ENCODE assay signal across 8 cellular contexts in the genomic region with DNA sequence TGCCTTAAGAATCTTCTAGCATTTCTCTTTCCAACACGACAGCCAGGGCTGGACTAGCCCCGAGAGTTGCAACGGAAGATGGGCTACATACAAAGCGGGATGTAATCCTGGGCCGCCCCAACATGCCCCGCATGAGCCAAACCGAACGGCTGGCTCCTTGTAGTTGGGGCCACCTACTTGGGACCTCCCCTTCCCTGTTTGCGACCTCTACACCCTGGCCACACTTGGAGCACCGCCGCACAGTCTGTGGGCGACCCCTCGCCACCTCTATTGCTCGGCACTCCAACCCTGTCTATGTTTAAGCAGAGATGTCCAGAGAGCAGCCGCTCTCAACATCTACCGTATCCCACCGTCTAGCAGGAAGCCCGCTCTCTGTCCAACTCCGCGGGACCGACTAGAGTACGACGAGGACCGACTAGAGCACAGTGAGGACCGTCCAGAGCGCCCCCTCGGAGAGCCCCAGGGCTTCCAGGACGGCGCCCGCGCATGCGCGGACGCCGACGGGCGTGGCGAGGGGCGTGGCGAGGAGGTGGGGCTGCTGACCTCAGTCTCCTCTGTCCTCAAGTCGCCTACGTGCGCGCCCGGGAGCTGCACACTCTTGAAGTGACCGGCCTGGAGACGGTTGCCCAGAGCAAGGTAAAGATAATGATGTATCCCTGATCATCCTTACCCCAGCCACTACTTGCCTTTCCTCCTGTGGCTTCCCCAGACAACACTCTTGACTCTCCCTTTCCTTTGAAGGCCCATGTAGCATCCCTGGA. TPM values are rescaled to one million over a fixed set of nuclear protein-coding genes. Genes with fewer than 3 reads are reported as not detected.
DNase-seq lines count a peak whose midpoint lies in the region; ATAC-seq and TF ChIP-seq lines count a peak whose summit lies in the region.

No MANE protein-coding gene starts in this region.

- DNase-seq in CD4-positive, alpha-beta T cell = peak; percentile 58 to 85 (median 70)
- DNase-seq in GM19240 (ENCODE audit: insufficient read length, low spot score) (peak; percentile 98), PC-9 (peak; percentile 81 to 91), fibroblast of pulmonary artery (ENCODE audit: low read depth) (peak; percentile 83), stomach (peak; percentile 92)

- H3K79me2 ChIP-seq in PC-9 (ENCODE audit: low read depth) = peaks cover 12% of the 10 kb centered on the region
- no peaks in the 10 kb centered on the region for H3K79me2 ChIP-seq in neural cell (replicated peaks; ENCODE audit: insufficient read depth, low read length)

- H4K20me1 ChIP-seq in PC-9 (ENCODE audit: insufficient read depth) (no peaks in the 10 kb centered on the region), neural cell (ENCODE audit: insufficient read depth) (no peaks in the 10 kb centered on the region)

- no peak overlapping the region for H3K9ac ChIP-seq in neural cell (ENCODE audit: low read length)

- no peaks in the 10 kb centered on the region for H3K9me3 ChIP-seq in CD4-positive, alpha-beta T cell (ENCODE audit: control insufficient read depth, low read length)
- H3K9me3 ChIP-seq in PC-9 (ENCODE audit: insufficient read depth, low read depth) = no peaks in the 10 kb centered on the region
- H3K9me3 ChIP-seq in neural cell (ENCODE audit: low read length) = no peaks in the 10 kb centered on the region
- no peaks in the 10 kb centered on the region for H3K9me3 ChIP-seq in stomach

- 3 to 7% (median 6%) methylated on average over 23 to 47 of the region's 47 CpGs for WGBS in stomach, 5 donors

- H3K27ac Mint-ChIP-seq in CD4-positive, alpha-beta T cell = peak overlapping the region; percentile 78
- H3K27ac Mint-ChIP-seq in activated T-helper 17 cell treated with anti-CD3 and anti-CD28 coated beads, Interleukin-2, amount 50 U/mL, for 72 hours = peak overlapping the region; percentile 94

- no peak for TF ChIP-seq RAD21 in neural cell (conservative IDR thresholded peaks at IDR 0.05)

- no peaks in the 10 kb centered on the region for H3K27me3 Mint-ChIP-seq in CD4-positive, alpha-beta T cell
- H3K27me3 Mint-ChIP-seq in activated T-helper 17 cell treated with anti-CD3 and anti-CD28 coated beads, Interleukin-2, amount 50 U/mL, for 72 hours = no peaks in the 10 kb centered on the region

- no peak for TF ChIP-seq CTCF in CD4-positive, alpha-beta T cell (IDR thresholded peaks at IDR 0.05)
- TF ChIP-seq CTCF in PC-9 (conservative IDR thresholded peaks at IDR 0.05) (no peak), fibroblast of pulmonary artery (IDR thresholded peaks at IDR 0.05; ENCODE audit: low read length, missing control alignments) (no peak), neural cell (IDR thresholded peaks at IDR 0.05; ENCODE audit: poor library complexity, severe bottlenecking) (no peak), stomach (IDR thresholded peaks at IDR 0.05) (no peak)

- H3K27me3 ChIP-seq in CD4-positive, alpha-beta T cell (ENCODE audit: control insufficient read depth, insufficient read depth, low read length) = no peaks in the 10 kb centered on the region
- H3K27me3 ChIP-seq in PC-9 (ENCODE audit: insufficient read depth, low read depth) (no peaks in the 10 kb centered on the region), neural cell (ENCODE audit: insufficient read depth, low read depth, low read length) (no peaks in the 10 kb centered on the region), stomach (no peaks in the 10 kb centered on the region)

- peaks cover 22% of the 10 kb centered on the region for H3K4me1 Mint-ChIP-seq in CD4-positive, alpha-beta T cell (ENCODE audit: low read depth)
- peaks cover 28% of the 10 kb centered on the region for H3K4me1 Mint-ChIP-seq in activated T-helper 17 cell treated with anti-CD3 and anti-CD28 coated beads, Interleukin-2, amount 50 U/mL, for 72 hours

- H3K4me2 ChIP-seq in PC-9 = peak overlapping the region; percentile 80
- H3K4me2 ChIP-seq in neural cell (ENCODE audit: low read length) = no peak overlapping the region

- no peaks in the 10 kb centered on the region for H3K36me3 Mint-ChIP-seq in CD4-positive, alpha-beta T cell (ENCODE audit: low read depth)
- peaks cover 30% of the 10 kb centered on the region for H3K36me3 Mint-ChIP-seq in activated T-helper 17 cell treated with anti-CD3 and anti-CD28 coated beads, Interleukin-2, amount 50 U/mL, for 72 hours (ENCODE audit: low read depth)

- CTCF ChIA-PET in CD4-positive, alpha-beta T cell (lab: Charles Lee) = no interaction called here
- CTCF ChIA-PET in PC-9 (lab: Charles Lee) = no interaction called here

- POLR2A ChIA-PET in CD4-positive, alpha-beta T cell (lab: Charles Lee) = interaction anchor here (1.0 to 1.3 kb wide), 3 partner anchors 32 to 50 kb away, joined by 3 to 5 read pairs (median 3); a partner anchor contains a TSS
- POLR2A ChIA-PET in PC-9 (lab: Charles Lee; ENCODE audit: unreplicated experiment) = interaction anchor here (0.6 to 1.6 kb wide), 12 partner anchors 8 to 344 kb away, joined by 3 to 22 read pairs (median 5); no protein-coding TSS in a partner anchor

- H2AFZ ChIP-seq in PC-9 (peak overlapping the region; percentile 78), neural cell (ENCODE audit: low read depth, low read length) (no peak overlapping the region)

- H3K36me3 ChIP-seq in PC-9 (ENCODE audit: low read depth) = no peaks in the 10 kb centered on the region
- no peaks in the 10 kb centered on the region for H3K36me3 ChIP-seq in neural cell (ENCODE audit: insufficient read depth, low read length)
- no peaks in the 10 kb centered on the region for H3K36me3 ChIP-seq in stomach

- H3K4me1 ChIP-seq in PC-9 (replicated peaks; ENCODE audit: insufficient read depth) (peaks cover 25% of the 10 kb centered on the region), stomach (peaks cover 6 to 30% (median 14%) of the 10 kb centered on the region in 4 donors)

- H3K4me3 Mint-ChIP-seq in CD4-positive, alpha-beta T cell = peak overlapping the region; percentile 87
- H3K4me3 Mint-ChIP-seq in activated T-helper 17 cell treated with anti-CD3 and anti-CD28 coated beads, Interleukin-2, amount 50 U/mL, for 72 hours = peak overlapping the region; percentile 90

- H3K4me3 ChIP-seq in PC-9 (peak overlapping the region; percentile 58), fibroblast of pulmonary artery (replicated peaks; ENCODE audit: low read depth, low read length) (peak overlapping the region; percentile 63), neural cell (ENCODE audit: low read length) (peak overlapping the region; percentile 30), stomach (peak overlapping the region; percentile 40 to 52 (median 44))

- ATAC-seq in CD4-positive, alpha-beta T cell (ENCODE audit: poor library complexity) = peak; percentile 87
- peak; percentile 77 for ATAC-seq in HG03565 (IDR thresholded peaks at IDR 0.05; ENCODE audit: unreplicated experiment)
- peak; percentile 95 for ATAC-seq in activated T-helper 17 cell treated with anti-CD3 and anti-CD28 coated beads, Interleukin-2, amount 50 U/mL, for 72 hours (replicated peaks)

- BruUV-seq in PC-9 (replicated peaks; lab: Mats Ljungman, UMichigan) = TSS peak; percentile 92

- intact Hi-C loops in CD4-positive, alpha-beta T cell (cut with DNase I, micrococcal nuclease) = no loop called here
- intact Hi-C loops in PC-9 (cut with micrococcal nuclease; ENCODE audit: unreplicated experiment) (loop anchor here (5.0 kb wide), 1 partner anchor 42 kb away; a partner anchor contains a TSS), stomach (cut with DNase I; ENCODE audit: low total_unique reads) (no loop called here)

- no peak for TF ChIP-seq POLR2A in stomach (IDR thresholded peaks at IDR 0.05)

- H3K27ac ChIP-seq in CD4-positive, alpha-beta T cell (ENCODE audit: low read depth, low read length) = peak overlapping the region; percentile 40
- H3K27ac ChIP-seq in PC-9 (peak overlapping the region; percentile 21), neural cell (ENCODE audit: low read length) (no peak overlapping the region), stomach (peak overlapping the region; percentile 80 to 91 (median 85))

- TF ChIP-seq EP300 in neural cell (conservative IDR thresholded peaks at IDR 0.05; ENCODE audit: poor library complexity, severe bottlenecking) = no peak
- no peak for TF ChIP-seq EP300 in stomach (IDR thresholded peaks at IDR 0.05)

- H3K9me2 ChIP-seq in PC-9 (ENCODE audit: insufficient read depth) = no peaks in the 10 kb centered on the region
- no peaks in the 10 kb centered on the region for H3K9me2 ChIP-seq in neural cell (ENCODE audit: insufficient read depth, low read length)

- H3F3A ChIP-seq in PC-9 (ENCODE audit: insufficient read depth, low read depth) (peaks cover 35% of the 10 kb centered on the region), neural cell (ENCODE audit: insufficient read depth, low read length, poor library complexity, severe bottlenecking) (no peaks in the 10 kb centered on the region)

- H3K9me3 Mint-ChIP-seq in CD4-positive, alpha-beta T cell = no peaks in the 10 kb centered on the region
- H3K9me3 Mint-ChIP-seq in activated T-helper 17 cell treated with anti-CD3 and anti-CD28 coated beads, Interleukin-2, amount 50 U/mL, for 72 hours = no peaks in the 10 kb centered on the region

TF ChIP-seq in neural cell, 6 proteins besides CTCF, POLR2A, EP300 and RAD21 (continues in another document):
- TF ChIP-seq MXI1 (conservative IDR thresholded peaks at IDR 0.05; ENCODE audit: poor library complexity, severe bottlenecking) = no peak

RNA-seq across cellular contexts. Expression of a gene that starts 32.3 kb away (rescaled TPM):
- total RNA-seq in CD4-positive, alpha-beta T cell = 100 to 1,000 TPM; 221 to 223 TPM
- total RNA-seq in PC-9 (2021) = 825 and 938 TPM in 2 replicates
- total RNA-seq in activated T-helper 17 cell treated with anti-CD3 and anti-CD28 coated beads, Interleukin-2, amount 50 U/mL, for 72 hours = 1,000 to 10,000 TPM in 1 of 2 donors, 100 to 1,000 TPM in 1; 823 to 2,912 TPM
- 2.6 and 4.2 TPM in 2 replicates for polyA plus RNA-seq in neural cell
- polyA minus RNA-seq in neural cell = 0.97 and 1.5 TPM in 2 replicates
- 1,000 to 10,000 TPM in 2 of 5 donors, 100 to 1,000 TPM in 3; 253 to 2,124 (median 789) TPM for total RNA-seq in stomach
- polyA plus RNA-seq in stomach = 1,000 to 10,000 TPM in 1 of 3 donors, 100 to 1,000 TPM in 2; 131 to 1,368 (median 157) TPM

RNA-seq across cellular contexts. Expression of a gene that starts 44.0 kb away (rescaled TPM):
- total RNA-seq in CD4-positive, alpha-beta T cell = over 10,000 TPM; 31,509 to 32,316 TPM
- total RNA-seq in PC-9 (2021) (6,494 and 7,852 TPM in 2 replicates), stomach (over 10,000 TPM; 11,517 to 39,496 (median 13,707) TPM)
- over 10,000 TPM in 1 of 2 donors, 1,000 to 10,000 TPM in 1; 5,547 to 22,796 TPM for total RNA-seq in activated T-helper 17 cell treated with anti-CD3 and anti-CD28 coated beads, Interleukin-2, amount 50 U/mL, for 72 hours
- polyA plus RNA-seq in neural cell (1,383 and 1,630 TPM in 2 replicates), stomach (100 to 1,000 TPM; 124 to 296 (median 126) TPM)
- 48,171 and 65,838 TPM in 2 replicates for polyA minus RNA-seq in neural cell
